8 cellular contexts compared by ENCODE assay signal in the genomic region with DNA sequence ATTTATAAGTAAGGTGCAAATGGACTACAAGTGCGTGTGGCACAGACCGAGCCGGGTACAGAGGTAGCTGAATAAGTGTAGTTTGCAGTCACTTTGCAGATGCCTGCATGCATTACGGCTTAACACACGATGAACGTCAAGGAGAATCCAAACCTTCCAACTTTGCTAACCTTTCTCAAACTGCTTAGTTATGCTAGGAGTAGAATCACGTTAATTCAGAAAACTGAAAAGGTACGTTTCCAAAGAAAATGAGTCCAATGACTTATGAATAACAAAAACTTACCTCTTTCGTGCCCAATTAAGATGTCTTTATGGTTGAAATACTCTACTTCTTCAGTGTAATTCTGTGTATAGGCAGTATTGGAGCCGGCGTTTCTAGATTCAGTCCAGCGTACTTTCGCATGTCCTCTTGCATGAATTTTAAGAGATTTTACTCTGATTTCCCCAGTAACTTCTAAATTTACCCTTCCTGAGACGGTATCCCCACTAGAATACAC. TPM values are rescaled to one million over a fixed set of nuclear protein-coding genes. Genes with fewer than 3 reads are reported as not detected.
DNase-seq lines count a peak whose midpoint lies in the region; ATAC-seq and TF ChIP-seq lines count a peak whose summit lies in the region.

No MANE protein-coding gene starts in this region.

- no peaks in the 10 kb centered on the region for H3K9me3 ChIP-seq in CD8-positive, alpha-beta T cell (ENCODE audit: low read length)
- H3K9me3 ChIP-seq in HUES64 (ENCODE audit: insufficient read depth, low read depth, low read length) (no peaks in the 10 kb centered on the region), mammary epithelial cell (replicated peaks; ENCODE audit: insufficient read depth, low read length) (no peaks in the 10 kb centered on the region)

- H3K27ac Mint-ChIP-seq in CD8-positive, alpha-beta T cell, result peak overlapping the region; percentile 100

- CTCF ChIA-PET in CD8-positive, alpha-beta T cell (lab: Charles Lee), result interaction anchor here (1.2 to 8.5 kb wide), 9 partner anchors 13 to 517 kb away, joined by 3 to 219 read pairs (median 35); no protein-coding TSS in a partner anchor
- CTCF ChIA-PET in mammary epithelial cell (lab: Charles Lee; ENCODE audit: low non-redundant PET), result no interaction called here

- BruUV-seq in mammary epithelial cell (replicated peaks; lab: Mats Ljungman, UMichigan), result TSS peak; percentile 65

- H2AFZ ChIP-seq in mammary epithelial cell (ENCODE audit: low read depth, low read length), result no peak overlapping the region

- DNase-seq in CD8-positive, alpha-beta T cell, result peak; percentile 15 to 69 (median 36)
- DNase-seq in SK-MEL-5 (ENCODE audit: low read depth, low spot score) (peak; percentile 48), mammary epithelial cell (peak; percentile 35)
- DNase-seq in stimulated activated CD8-positive, alpha-beta memory T cell treated with anti-CD3 and anti-CD28 coated beads, Interleukin-4, amount 100 ng/mL, for 48 hours, result peak; percentile 46

- no peak for TF ChIP-seq CTCF in CD8-positive, alpha-beta T cell (IDR thresholded peaks at IDR 0.05)
- TF ChIP-seq CTCF in mammary epithelial cell (conservative IDR thresholded peaks at IDR 0.05 in 1 of 2, IDR thresholded peaks at IDR 0.05 in 1 of 2; ENCODE audit: extremely low read depth in 1 of 2, insufficient read depth in 1 of 2, low read depth in 1 of 2, low read length in 2 of 2), result no peak

- peaks cover 6% of the 10 kb centered on the region for H3K36me3 ChIP-seq in CD8-positive, alpha-beta T cell (ENCODE audit: insufficient read depth, low read length)
- peaks cover 11% of the 10 kb centered on the region for H3K36me3 ChIP-seq in HUES64 (ENCODE audit: insufficient read depth, low read length)
- peaks cover 1% of the 10 kb centered on the region for H3K36me3 ChIP-seq in mammary epithelial cell (ENCODE audit: insufficient read depth, low read length)

- intact Hi-C loops in CD8-positive, alpha-beta T cell (cut with DNase I, micrococcal nuclease), result loop anchor here (1.0 to 10.0 kb wide), 3 partner anchors 102 to 854 kb away; a partner anchor contains a TSS
- intact Hi-C loops in mammary epithelial cell (cut with micrococcal nuclease), result no loop called here

- no peaks in the 10 kb centered on the region for H3K9me3 Mint-ChIP-seq in CD8-positive, alpha-beta T cell

- no peak for ATAC-seq in CD8-positive, alpha-beta T cell
- ATAC-seq in HG02870 (IDR thresholded peaks at IDR 0.05; ENCODE audit: unreplicated experiment), result no peak
- ATAC-seq in esophagus mucosa, result no peak

- WGBS in HUES64, result 0% methylated on average over 12 of the region's 14 CpGs
- 0% methylated on average over 13 of the region's 14 CpGs for WGBS in mammary epithelial cell (ENCODE audit: low coverage, missing lambda C conversion rate)

- POLR2A ChIA-PET in CD8-positive, alpha-beta T cell (lab: Charles Lee), result interaction anchor here (0.8 to 7.4 kb wide), 30 partner anchors 7 to 973 kb away, joined by 3 to 158 read pairs (median 5); a partner anchor contains a TSS

- in situ Hi-C loops in SK-MEL-5 (cut with HindIII; ENCODE audit: low pct_unique_long_range_greater_than_20kb, low sequenced_read_pairs) (no loop called here), mammary epithelial cell (cut with MboI; ENCODE audit: low sequenced_read_pairs in 2 of 2) (loop anchor here in 1 of 2 donors (5.0 to 25.0 kb wide), 4 partner anchors 160 to 520 kb away; no protein-coding TSS in a partner anchor)

- dilution Hi-C loops in mammary epithelial cell (cut with HindIII; ENCODE audit: low sequenced_read_pairs), result loop anchor here (5.0 kb wide), 3 partner anchors 70 to 155 kb away; no protein-coding TSS in a partner anchor

- peak overlapping the region; percentile 99 for H3K4me3 ChIP-seq in CD8-positive, alpha-beta T cell (ENCODE audit: low read depth, low read length)
- H3K4me3 ChIP-seq in HUES64 (ENCODE audit: low read length), result peak overlapping the region; percentile 78
- peak overlapping the region; percentile 65 to 100 (median 91) for H3K4me3 ChIP-seq in mammary epithelial cell (replicated peaks in 1 of 3; ENCODE audit: insufficient read depth in 1 of 3, low read depth in 2 of 3, low read length in 3 of 3)

- peak overlapping the region; percentile 99 for H3K9ac ChIP-seq in HUES64 (ENCODE audit: low read depth, low read length)
- peak overlapping the region; percentile 100 for H3K9ac ChIP-seq in mammary epithelial cell (ENCODE audit: insufficient read depth, low read length)

- H3K27me3 Mint-ChIP-seq in CD8-positive, alpha-beta T cell (ENCODE audit: low read depth), result no peaks in the 10 kb centered on the region

- peaks cover 48% of the 10 kb centered on the region for H3K79me2 ChIP-seq in mammary epithelial cell (ENCODE audit: insufficient read depth, low read length)

- H4K20me1 ChIP-seq in mammary epithelial cell (ENCODE audit: insufficient read depth, low read length), result no peaks in the 10 kb centered on the region

- no peaks in the 10 kb centered on the region for H3K27me3 ChIP-seq in CD8-positive, alpha-beta T cell (ENCODE audit: insufficient read depth, low read length)
- H3K27me3 ChIP-seq in HUES64 (ENCODE audit: insufficient read depth, low read length), result no peaks in the 10 kb centered on the region
- no peaks in the 10 kb centered on the region for H3K27me3 ChIP-seq in mammary epithelial cell (ENCODE audit: insufficient read depth, low read length)
- no peaks in the 10 kb centered on the region for H3K27me3 ChIP-seq in layer of hippocampus (ENCODE audit: control insufficient read depth, insufficient read depth, low read length)

- peaks cover 24% of the 10 kb centered on the region for H3K4me1 ChIP-seq in CD8-positive, alpha-beta T cell (ENCODE audit: insufficient read depth, low read length)
- H3K4me1 ChIP-seq in HUES64 (ENCODE audit: insufficient read depth, low read length), result peaks cover 19% of the 10 kb centered on the region
- H3K4me1 ChIP-seq in mammary epithelial cell (ENCODE audit: insufficient read depth, low read length), result peaks cover 5% of the 10 kb centered on the region

- H3K4me3 Mint-ChIP-seq in CD8-positive, alpha-beta T cell, result peak overlapping the region; percentile 98

- H3K27ac ChIP-seq in CD8-positive, alpha-beta T cell (ENCODE audit: low read depth, low read length), result peak overlapping the region; percentile 100
- peak overlapping the region; percentile 92 for H3K27ac ChIP-seq in HUES64 (ENCODE audit: low read depth, low read length)
- H3K27ac ChIP-seq in mammary epithelial cell (ENCODE audit: insufficient read depth, low read depth, low read length), result peak overlapping the region; percentile 100
- H3K27ac ChIP-seq in layer of hippocampus (ENCODE audit: low read depth, low read length), result peak overlapping the region; percentile 100

- peaks cover 31% of the 10 kb centered on the region for H3K4me1 Mint-ChIP-seq in CD8-positive, alpha-beta T cell (ENCODE audit: low read depth)

- H3K36me3 Mint-ChIP-seq in CD8-positive, alpha-beta T cell, result peaks cover 35% of the 10 kb centered on the region

- peak overlapping the region; percentile 79 for H3K4me2 ChIP-seq in mammary epithelial cell (ENCODE audit: insufficient read depth, low read depth, low read length)

RNA-seq across cellular contexts. Expression of a gene that starts 0.5 kb away (rescaled TPM):
- total RNA-seq in CD8-positive, alpha-beta T cell, result 100 to 1,000 TPM; 131 to 132 TPM
- 7.9 TPM for polyA plus RNA-seq in HUES64 (2013, experiment 1 of 2)
- 9.9 TPM for polyA plus RNA-seq in HUES64 (2013, experiment 2 of 2)
- total RNA-seq in SK-MEL-5 (2014; rRNA removed; shearing (Covaris generic)), result 16.9 and 22.1 TPM in 2 replicates
- 7.3 and 9.1 TPM in 2 replicates for polyA plus RNA-seq in SK-MEL-5 (2015; cell fraction: cytosol; rRNA removed)
- polyA plus RNA-seq in SK-MEL-5 (2015; cell fraction: nucleus; rRNA removed), result 53.1 and 87.8 TPM in 2 replicates
- total RNA-seq in mammary epithelial cell (10 to 100 TPM; 26.2 to 48.3 TPM), esophagus mucosa (55.4 TPM)
- 6.5 TPM for polyA plus RNA-seq in mammary epithelial cell
- polyA minus RNA-seq in mammary epithelial cell, result 39.7 TPM
